In the genomic region with DNA sequence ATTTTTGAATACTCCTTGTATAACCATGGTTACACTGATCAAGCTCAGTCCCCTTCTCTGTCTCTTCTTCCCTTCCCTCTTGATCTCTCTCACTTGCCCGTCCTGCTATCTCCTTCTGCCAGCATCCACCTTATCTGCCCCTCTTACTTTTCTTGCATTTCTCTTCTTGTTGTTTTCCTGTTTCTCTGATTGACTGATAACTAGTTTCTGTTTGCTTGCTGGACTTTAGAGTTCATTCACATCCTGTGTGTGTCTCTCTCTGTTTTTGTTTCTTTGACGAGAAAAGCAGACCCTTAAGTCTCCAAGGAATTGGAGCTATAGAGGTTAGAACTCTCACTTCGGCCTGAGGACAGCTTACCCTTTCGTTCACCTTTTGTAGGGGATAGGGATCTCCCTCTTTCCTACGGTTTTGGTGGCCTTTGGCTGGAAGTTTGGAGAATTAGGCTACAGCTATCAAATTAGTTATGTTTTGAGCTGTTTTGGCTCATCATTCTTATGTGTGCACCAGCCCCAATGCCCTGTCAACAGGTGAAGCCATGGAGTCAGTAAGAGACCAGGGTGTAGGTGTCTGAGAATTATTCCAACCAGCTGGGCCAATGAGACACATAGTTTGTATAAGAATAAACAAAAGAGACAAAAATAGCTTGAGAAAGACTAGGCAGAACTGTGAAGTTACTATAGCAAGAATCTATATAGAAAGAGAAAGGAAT, we compare ENCODE assay signal across 17 cellular contexts. TPM values are rescaled to one million over a fixed set of nuclear protein-coding genes. Genes with fewer than 3 reads are reported as not detected.
DNase-seq lines count a peak whose midpoint lies in the region; ATAC-seq, FAIRE-seq and TF ChIP-seq lines count a peak whose summit lies in the region.
"Had no signal": no experiment of that assay in that cellular context is flagged by ENCODE, and none has a peak within 500 bp of the region (broad histone marks: within the 10 kb centered on the region; RNA-seq: fewer than 3 reads in every experiment).

No MANE protein-coding gene starts in this region.

- CTCF ChIA-PET in HEK293 (lab: Yijun Ruan, JAX): interaction anchor here (1.0 to 1.2 kb wide), 2 partner anchors 9 to 73 kb away, joined by 3 to 15 read pairs; no protein-coding TSS in a partner anchor

- H3K9me3 ChIP-seq in HEK293 (ENCODE audit: control insufficient read depth, insufficient read depth, low read depth, low read length) (no peaks in the 10 kb centered on the region), right atrium auricular region (no peaks in the 10 kb centered on the region)

- H3K27ac ChIP-seq in HEK293 (ENCODE audit: extremely low read depth, low read depth, low read length): no peak overlapping the region
- H3K27ac ChIP-seq in right atrium auricular region: no peak overlapping the region

- DNase-seq in GM06990 (ENCODE audit: extremely low read depth, insufficient read length) (peak; percentile 49), GM19239 (ENCODE audit: insufficient read length, low spot score) (peak; percentile 21), right atrium auricular region (ENCODE audit: low spot score) (no peak), A172 (ENCODE audit: low spot score) (no peak), NCI-H1092 (lab: John Stamatoyannopoulos, UW) (no peak)
- DNase-seq: activated CD4-positive, alpha-beta T cell treated with anti-CD3 and anti-CD28 coated beads, Interleukin-2, amount 50 U/mL, for 48 hours; activated naive CD4-positive, alpha-beta T cell treated with anti-CD3 and anti-CD28 coated beads, Interleukin-2, amount 50 U/mL, for 16 hours; naive B cell; NCI-H187 treated with DMSO at 0.1 percent for 48 hours; small intestine had no signal

- FAIRE-seq in GM19239 (lab: Jason Lieb, UNC): peak; percentile 88
- FAIRE-seq: A204.1, D721Med, small intestine had no signal

- H3K4me3 ChIP-seq in GM06990 (replicated peaks; ENCODE audit: low read depth, low read length): no peak overlapping the region
- H3K4me3 ChIP-seq in HEK293 (ENCODE audit: low read depth, low read length): no peak overlapping the region
- no peak overlapping the region for H3K4me3 ChIP-seq in right atrium auricular region

- ATAC-seq in HG03159 (IDR thresholded peaks at IDR 0.05; ENCODE audit: unreplicated experiment) (peak; percentile 56), HG03469 (IDR thresholded peaks at IDR 0.05; ENCODE audit: unreplicated experiment) (no peak)

- TF ChIP-seq CTCF in GM06990 (IDR thresholded peaks at IDR 0.05; ENCODE audit: insufficient read depth, low read length, poor library complexity, severe bottlenecking) (no peak), HEK293 (tag by site-specific recombination; IDR thresholded peaks at IDR 0.05) (no peak), right atrium auricular region (IDR thresholded peaks at IDR 0.05) (no peak)

- H3K27me3 ChIP-seq in GM06990 (replicated peaks; ENCODE audit: control insufficient read depth, insufficient read depth, low read length): no peaks in the 10 kb centered on the region
- H3K27me3 ChIP-seq in right atrium auricular region: no peaks in the 10 kb centered on the region

- POLR2A ChIA-PET in HEK293 (lab: Yijun Ruan, JAX): no interaction called here

- H3K36me3 ChIP-seq in GM06990 (ENCODE audit: control insufficient read depth, insufficient read depth, low read length) (no peaks in the 10 kb centered on the region), HEK293 (ENCODE audit: control insufficient read depth in 2 of 2, insufficient read depth in 1 of 2, low read length in 2 of 2) (no peaks in the 10 kb centered on the region), right atrium auricular region (no peaks in the 10 kb centered on the region)

- no peaks in the 10 kb centered on the region for H3K4me1 ChIP-seq in HEK293 (ENCODE audit: control insufficient read depth, insufficient read depth, low read length)
- no peaks in the 10 kb centered on the region for H3K4me1 ChIP-seq in right atrium auricular region

TF ChIP-seq in HEK293, 187 proteins besides CTCF, POLR2A, EP300 and RAD21:
- TF ChIP-seq PRDM1 (tag by site-specific recombination; IDR thresholded peaks at IDR 0.05) (0 out of 2 replicates have a peak, but pooled peaks have one; percentile 30), ZNF621 (tag by site-specific recombination; IDR thresholded peaks at IDR 0.05) (no peak)

RNA-seq across cellular contexts. Expression of gene ASB17, which starts 49.1 kb away (rescaled TPM):
- not detected for total RNA-seq in right atrium auricular region
- not detected in 2 replicates for total RNA-seq in A172 (2014; rRNA removed; shearing (Covaris generic))
- total RNA-seq: cerebellum, kidney epithelial cell had no signal

Comparison
In these comparisons a context has a peak if more than half of its experiments do, and no peak if none do; other contexts are left out.
1. DNase-seq: peak in GM06990 (single experiment) and GM19239 (single experiment); none in right atrium auricular region (single experiment), A172 (single experiment) and NCI-H1092 (single experiment).